In the genomic region with DNA sequence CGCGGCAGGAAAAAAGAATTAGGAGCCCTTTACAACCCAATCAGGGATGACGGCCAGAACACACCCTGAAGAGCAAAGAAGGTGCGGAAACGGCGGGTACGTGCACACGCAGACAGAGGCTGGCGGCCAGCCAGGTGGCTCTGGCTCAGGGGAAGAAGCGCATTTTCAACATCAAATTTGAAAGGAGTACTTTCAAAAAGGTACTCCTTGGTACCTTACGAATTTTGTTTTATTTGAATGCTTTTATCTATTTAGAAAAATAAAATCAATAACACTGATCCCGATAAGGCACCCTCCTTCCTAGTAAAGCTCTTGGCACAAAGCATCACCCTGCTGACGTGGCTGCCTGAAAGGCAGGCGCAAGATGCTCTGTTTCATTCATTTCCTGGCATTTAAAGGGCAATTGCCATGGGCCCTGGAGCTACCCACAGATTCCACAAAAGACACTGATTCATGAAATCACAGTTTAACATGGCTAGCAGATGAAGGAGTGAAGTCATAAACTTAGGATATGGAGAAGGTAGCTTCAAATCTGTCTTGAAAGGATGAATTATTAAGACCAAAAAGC, we compare ENCODE assay signal across 1 cellular context.
TF ChIP-seq lines count a peak whose summit lies in the region.

No MANE protein-coding gene starts in this region.

TF ChIP-seq in K562, 482 proteins besides CTCF, POLR2A, EP300 and RAD21:
- TF ChIP-seq NCOA6 (IDR thresholded peaks at IDR 0.05) (no peak), NFIC (IDR thresholded peaks at IDR 0.05) (peak; percentile 60), ZNF668 (CRISPR knock-in tag; IDR thresholded peaks at IDR 0.05) (0 out of 2 replicates have a peak, but pooled peaks have one; percentile 11), TAF1 (IDR thresholded peaks at IDR 0.05; ENCODE audit: control insufficient read depth, extremely low read depth, insufficient read depth, low read length, severe bottlenecking) (no peak), KLF13 (tag; IDR thresholded peaks at IDR 0.05; ENCODE audit: borderline replicate concordance, low read depth) (no peak)
- TF ChIP-seq, protein P1, sequence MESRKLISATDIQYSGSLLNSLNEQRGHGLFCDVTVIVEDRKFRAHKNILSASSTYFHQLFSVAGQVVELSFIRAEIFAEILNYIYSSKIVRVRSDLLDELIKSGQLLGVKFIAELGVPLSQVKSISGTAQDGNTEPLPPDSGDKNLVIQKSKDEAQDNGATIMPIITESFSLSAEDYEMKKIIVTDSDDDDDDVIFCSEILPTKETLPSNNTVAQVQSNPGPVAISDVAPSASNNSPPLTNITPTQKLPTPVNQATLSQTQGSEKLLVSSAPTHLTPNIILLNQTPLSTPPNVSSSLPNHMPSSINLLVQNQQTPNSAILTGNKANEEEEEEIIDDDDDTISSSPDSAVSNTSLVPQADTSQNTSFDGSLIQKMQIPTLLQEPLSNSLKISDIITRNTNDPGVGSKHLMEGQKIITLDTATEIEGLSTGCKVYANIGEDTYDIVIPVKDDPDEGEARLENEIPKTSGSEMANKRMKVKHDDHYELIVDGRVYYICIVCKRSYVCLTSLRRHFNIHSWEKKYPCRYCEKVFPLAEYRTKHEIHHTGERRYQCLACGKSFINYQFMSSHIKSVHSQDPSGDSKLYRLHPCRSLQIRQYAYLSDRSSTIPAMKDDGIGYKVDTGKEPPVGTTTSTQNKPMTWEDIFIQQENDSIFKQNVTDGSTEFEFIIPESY (CRISPR knock-in tag; IDR thresholded peaks at IDR 0.05): 0 out of 2 replicates have a peak, but pooled peaks have one; percentile 26
TF ChIP-seq in K562: peak in this region for 3.
